ENCODE assay signal across 24 cellular contexts in genomic region chr3:48641396-48641795, GRCh38. TPM values are rescaled to one million over a fixed set of nuclear protein-coding genes. Genes with fewer than 3 reads are reported as not detected.
A peak's percentile ranks its signal among the peaks of the same experiment; 100 is the strongest.
DNase-seq lines count a peak whose midpoint lies in the region; ATAC-seq, FAIRE-seq and TF ChIP-seq lines count a peak whose summit lies in the region.
"Had no signal": no experiment of that assay in that cellular context is flagged by ENCODE, and none has a peak within 500 bp of the region (broad histone marks: within the 10 kb centered on the region; RNA-seq: fewer than 3 reads in every experiment).

No MANE protein-coding gene starts in this region.

- no peak overlapping the region for H3K4me3 ChIP-seq in K562
- H3K4me3 ChIP-seq: A549, GM23248 had no signal

- peak overlapping the region; percentile 58 for H3K27ac Mint-ChIP-seq in nephron progenitor cell

- H2AFZ ChIP-seq in K562 (ENCODE audit: low read depth, low read length) = no peak overlapping the region
- H2AFZ ChIP-seq: GM23248 had no signal

- POLR2A ChIA-PET in K562 (lab: Yijun Ruan, JAX) = interaction anchor here (0.5 to 0.6 kb wide), 2 partner anchors 12 to 13 kb away, joined by 3 read pairs; no protein-coding TSS in a partner anchor

- TF ChIP-seq CTCF in K562 (IDR thresholded peaks at IDR 0.05 in 2 of 3, conservative IDR thresholded peaks at IDR 0.05 in 1 of 3; ENCODE audit: insufficient read depth in 2 of 3, low read depth in 1 of 3, low read length in 3 of 3) (no peak), nephron progenitor cell (IDR thresholded peaks at IDR 0.05) (no peak), GM13976 (IDR thresholded peaks at IDR 0.05; ENCODE audit: borderline replicate concordance, control extremely low read depth, extremely low read depth, insufficient read depth, missing control alignments) (no peak)

- H4K20me1 ChIP-seq in K562 (replicated peaks; ENCODE audit: control insufficient read depth, insufficient read depth, low read length) = no peaks in the 10 kb centered on the region

- peak in 3 of 4 experiments; percentile 14 to 29 (median 29) for DNase-seq in K562 (ENCODE audit: extremely low read depth in 1 of 4, low spot score in 3 of 4)
- DNase-seq in nephron progenitor cell = peak; percentile 24
- DNase-seq in dermis blood vessel endothelial cell = no peak
- no peak for DNase-seq in GM13976 (ENCODE audit: low spot score)
- DNase-seq: 8988T; ACHN; C1 segment of cervical spinal cord; Calu3; CD4-positive, alpha-beta memory T cell; COR-L47; DMS53; DMS79 treated with DMSO at 0.1 percent for 48 hours; GF-D8; GM23248; H7; HCEC 1CT had no signal

- no peak for TF ChIP-seq POLR2A in K562 (conservative IDR thresholded peaks at IDR 0.05)

- no peaks in the 10 kb centered on the region for H3K9me3 ChIP-seq in K562 (replicated peaks; ENCODE audit: control insufficient read depth, insufficient read depth, low read depth, low read length)
- H3K9me3 ChIP-seq: A549 had no signal

- TF ChIP-seq EP300 in K562 (IDR thresholded peaks at IDR 0.05; ENCODE audit: low read length) = no peak

- intact Hi-C loops in K562 (cut with micrococcal nuclease) = no loop called here

- no peak overlapping the region for H3K27ac ChIP-seq in K562 (ENCODE audit: extremely low read depth, low read depth, low read length)
- H3K27ac ChIP-seq: A549, GM23248 had no signal

- no peak overlapping the region for H3K4me3 Mint-ChIP-seq in nephron progenitor cell
- H3K4me3 Mint-ChIP-seq: CD4-positive, alpha-beta memory T cell had no signal

- H3K9ac ChIP-seq in K562 (ENCODE audit: insufficient read depth in 1 of 2, low read depth in 2 of 2, low read length in 2 of 2) = no peak overlapping the region; a peak in 1 of 4 replicates
- H3K9ac ChIP-seq: GM23248 had no signal

- no peak for TF ChIP-seq RAD21 in K562 (CRISPR knock-in tag; conservative IDR thresholded peaks at IDR 0.05 in 1 of 2, IDR thresholded peaks at IDR 0.05 in 1 of 2)

- peaks cover 60% of the 10 kb centered on the region for H3K4me1 Mint-ChIP-seq in nephron progenitor cell

- peaks cover 3 to 25% of the 10 kb centered on the region in 2 experiments; a peak in 3 of 5 replicates for H3K4me1 ChIP-seq in K562 (replicated peaks in 1 of 2; ENCODE audit: control insufficient read depth in 2 of 2, insufficient read depth in 2 of 2, low read length in 2 of 2)

- no peaks in the 10 kb centered on the region for H3K27me3 ChIP-seq in K562 (ENCODE audit: control insufficient read depth in 2 of 2, insufficient read depth in 2 of 2, low read length in 2 of 2)

- H3K36me3 Mint-ChIP-seq in nephron progenitor cell (ENCODE audit: low read depth) = peaks cover 22% of the 10 kb centered on the region
- H3K36me3 Mint-ChIP-seq: CD4-positive, alpha-beta memory T cell had no signal

- H3K27me3 Mint-ChIP-seq in nephron progenitor cell (ENCODE audit: low read depth, poor library complexity) = peaks cover 10% of the 10 kb centered on the region

- FAIRE-seq in K562 (lab: Jason Lieb, UNC) = no peak
- FAIRE-seq: A549, GM12891, GM19239, H1 had no signal

- H3K9me3 Mint-ChIP-seq in nephron progenitor cell = no peaks in the 10 kb centered on the region

- BruUV-seq in K562 (replicated peaks; lab: Mats Ljungman, UMichigan) = no TSS peak

- no peak for ATAC-seq in K562
- no peak for ATAC-seq in HG02970 (IDR thresholded peaks at IDR 0.05; ENCODE audit: low FRiP score, unreplicated experiment)
- ATAC-seq: A549 had no signal

- H3K79me2 ChIP-seq in K562 (ENCODE audit: control insufficient read depth, insufficient read depth, low read length) = no peaks in the 10 kb centered on the region

- CTCF ChIA-PET in K562 (lab: Yijun Ruan, JAX; ENCODE audit: low intra/inter-chr PET ratio) = no interaction called here

- no peaks in the 10 kb centered on the region for H3K36me3 ChIP-seq in K562 (ENCODE audit: control insufficient read depth, insufficient read depth, low read length)

- in situ Hi-C loops in K562 (cut with MboI) = no loop called here
- in situ Hi-C loops in GM13976 (cut with MboI; ENCODE audit: low sequenced_read_pairs, unreplicated experiment) = no loop called here

- WGBS in K562 (ENCODE audit: insufficient coverage, low coverage, missing lambda C conversion rate) = 56% methylated on average over 3 of the region's 3 CpGs

- H3K4me2 ChIP-seq in K562 (ENCODE audit: insufficient read depth, low read length) = no peak overlapping the region
- H3K4me2 ChIP-seq: A549 had no signal

- no peaks in the 10 kb centered on the region for H3K9me1 ChIP-seq in K562 (ENCODE audit: control insufficient read depth, insufficient read depth, low read length)

RNA-seq across cellular contexts. Expression of gene SLC26A6, which starts 6.1 kb away (rescaled TPM):
- total RNA-seq in K562 (2011; cell fraction: chromatin; rRNA removed; ENCODE audit: low replicate concordance) = 176 and 387 TPM in 2 replicates
- total RNA-seq in K562 (2011; cell fraction: nucleolus; rRNA removed) = 251 and 260 TPM in 2 replicates
- total RNA-seq in K562 (2011; cell fraction: nucleoplasm; rRNA removed) = 183 and 192 TPM in 2 replicates
- total RNA-seq in K562 (2014; rRNA removed) = 14.8 and 22.2 TPM in 2 replicates
- total RNA-seq in K562 (2014; rRNA removed; fragmentation: Illumina TruSeq; extraction: Trizol) = 7.1 and 10.5 TPM in 2 replicates
- total RNA-seq in K562 (2015; rRNA removed; fragmentation: Illumina TruSeq; extraction: Trizol) = 11.9 and 12.4 TPM in 2 replicates
- 26.5 and 27.2 TPM in 2 replicates for total RNA-seq in K562 (2021)
- polyA plus RNA-seq in K562 (2011; rRNA removed) = 20.4 and 42.8 TPM in 2 replicates
- polyA plus RNA-seq in K562 (2011; cell fraction: cytosol; rRNA removed) = 28.1 and 30.5 TPM in 2 replicates
- polyA plus RNA-seq in K562 (2011; cell fraction: nucleus; rRNA removed) = 437 and 444 TPM in 2 replicates
- polyA plus RNA-seq in K562 (2012) = 25.1 and 26.5 TPM in 2 replicates
- polyA plus RNA-seq in K562 (2014; fragmentation: Illumina TruSeq; extraction: Trizol) = 19.7 and 21.0 TPM in 2 replicates
- 1 to 10 TPM; 2.1 to 4.5 TPM for polyA plus RNA-seq in K562 (2014; fragmentation: Nextera tagmentation; extraction: Ambion mirVana)
- 24.8 and 26.6 TPM in 2 replicates for polyA plus RNA-seq in K562 (2014; rRNA removed)
- 21.2 and 21.7 TPM in 2 replicates for polyA minus RNA-seq in K562 (2011; rRNA and poly(A)+ RNA removed)
- 21.2 and 26.8 TPM in 2 replicates for polyA minus RNA-seq in K562 (2011; cell fraction: cytosol; rRNA and poly(A)+ RNA removed)
- 95.1 and 104 TPM in 2 replicates for polyA minus RNA-seq in K562 (2011; cell fraction: nucleus; rRNA and poly(A)+ RNA removed)
- total RNA-seq in dermis blood vessel endothelial cell = 23.9 and 27.7 TPM in 2 replicates

RNA-seq across cellular contexts. Expression of gene TMEM89, which starts 19.8 kb away (rescaled TPM):
- total RNA-seq in K562 (2011; cell fraction: chromatin; rRNA removed; ENCODE audit: low replicate concordance) = not detected in 2 replicates
- total RNA-seq in K562 (2011; cell fraction: nucleolus; rRNA removed) = not detected in 2 replicates
- total RNA-seq in K562 (2011; cell fraction: nucleoplasm; rRNA removed) = not detected in 2 replicates
- total RNA-seq in K562 (2014; rRNA removed) = not detected in 2 replicates
- total RNA-seq in K562 (2014; rRNA removed; fragmentation: Illumina TruSeq; extraction: Trizol) = not detected in 2 replicates
- total RNA-seq in K562 (2015; rRNA removed; fragmentation: Illumina TruSeq; extraction: Trizol) = not detected in 2 replicates
- total RNA-seq in K562 (2021) = not detected in 2 replicates
- not detected in 2 replicates for polyA plus RNA-seq in K562 (2011; rRNA removed)
- not detected in 2 replicates for polyA plus RNA-seq in K562 (2011; cell fraction: cytosol; rRNA removed)
- polyA plus RNA-seq in K562 (2011; cell fraction: nucleus; rRNA removed) = not detected in 2 replicates
- not detected in 2 replicates for polyA plus RNA-seq in K562 (2012)
- not detected in 2 replicates for polyA plus RNA-seq in K562 (2014; fragmentation: Illumina TruSeq; extraction: Trizol)
- not detected for polyA plus RNA-seq in K562 (2014; fragmentation: Nextera tagmentation; extraction: Ambion mirVana)
- polyA plus RNA-seq in K562 (2014; rRNA removed) = not detected in 2 replicates
- not detected in 2 replicates for polyA minus RNA-seq in K562 (2011; rRNA and poly(A)+ RNA removed)
- not detected in 2 replicates for polyA minus RNA-seq in K562 (2011; cell fraction: cytosol; rRNA and poly(A)+ RNA removed)
- not detected in 2 replicates for polyA minus RNA-seq in K562 (2011; cell fraction: nucleus; rRNA and poly(A)+ RNA removed)
- not detected in 2 replicates for total RNA-seq in dermis blood vessel endothelial cell
- total RNA-seq: Calu3; CD4-positive, alpha-beta memory T cell; Daoy; G401; GM23248; H1; H7 had no signal
- polyA plus RNA-seq: A549; BJ; CD4-positive, alpha-beta memory T cell; GM23248; H1 had no signal

RNA-seq across cellular contexts. Expression of gene CELSR3, which starts 21.3 kb away (rescaled TPM):
- 5.4 and 13.8 TPM in 2 replicates for total RNA-seq in K562 (2011; cell fraction: chromatin; rRNA removed; ENCODE audit: low replicate concordance)
- total RNA-seq in K562 (2011; cell fraction: nucleolus; rRNA removed) = 7.0 and 9.3 TPM in 2 replicates
- total RNA-seq in K562 (2011; cell fraction: nucleoplasm; rRNA removed) = 6.1 and 6.5 TPM in 2 replicates
- total RNA-seq in K562 (2014; rRNA removed) (0.64 and 0.98 TPM in 2 replicates), K562 (2014; rRNA removed; fragmentation: Illumina TruSeq; extraction: Trizol) (0.47 and 0.48 TPM in 2 replicates), K562 (2015; rRNA removed; fragmentation: Illumina TruSeq; extraction: Trizol) (0.76 and 0.79 TPM in 2 replicates), K562 (2021) (1.6 and 2.1 TPM in 2 replicates), dermis blood vessel endothelial cell (0.17 and 0.47 TPM in 2 replicates)
- polyA plus RNA-seq in K562 (2011; rRNA removed) (0.84 and 0.93 TPM in 2 replicates), K562 (2014; fragmentation: Illumina TruSeq; extraction: Trizol) (1.1 and 1.5 TPM in 2 replicates), K562 (2014; fragmentation: Nextera tagmentation; extraction: Ambion mirVana) (under 1 TPM; 0.10 to 0.20 TPM), K562 (2014; rRNA removed) (1.3 and 2.7 TPM in 2 replicates)
- 0.87 and 1.8 TPM in 2 replicates for polyA plus RNA-seq in K562 (2011; cell fraction: cytosol; rRNA removed)
- polyA plus RNA-seq in K562 (2011; cell fraction: nucleus; rRNA removed) = 5.5 and 8.2 TPM in 2 replicates
- 1.5 and 1.6 TPM in 2 replicates for polyA plus RNA-seq in K562 (2012)
- polyA minus RNA-seq in K562 (2011; rRNA and poly(A)+ RNA removed) = 0.78 and 1.9 TPM in 2 replicates
- 1.8 and 2.0 TPM in 2 replicates for polyA minus RNA-seq in K562 (2011; cell fraction: cytosol; rRNA and poly(A)+ RNA removed)
- polyA minus RNA-seq in K562 (2011; cell fraction: nucleus; rRNA and poly(A)+ RNA removed) = 2.7 and 3.0 TPM in 2 replicates

RNA-seq across cellular contexts. Expression of gene UQCRC1, which starts 31.9 kb away (rescaled TPM):
- total RNA-seq in K562 (2011; cell fraction: chromatin; rRNA removed; ENCODE audit: low replicate concordance) = 163 and 409 TPM in 2 replicates
- 323 and 415 TPM in 2 replicates for total RNA-seq in K562 (2011; cell fraction: nucleolus; rRNA removed)
- 204 and 237 TPM in 2 replicates for total RNA-seq in K562 (2011; cell fraction: nucleoplasm; rRNA removed)
- total RNA-seq in K562 (2014; rRNA removed) (237 and 300 TPM in 2 replicates), K562 (2014; rRNA removed; fragmentation: Illumina TruSeq; extraction: Trizol) (167 and 219 TPM in 2 replicates), K562 (2015; rRNA removed; fragmentation: Illumina TruSeq; extraction: Trizol) (249 and 268 TPM in 2 replicates), K562 (2021) (288 and 299 TPM in 2 replicates), dermis blood vessel endothelial cell (288 and 371 TPM in 2 replicates)
- polyA plus RNA-seq in K562 (2011; rRNA removed) (424 and 448 TPM in 2 replicates), K562 (2014; fragmentation: Illumina TruSeq; extraction: Trizol) (253 and 318 TPM in 2 replicates), K562 (2014; fragmentation: Nextera tagmentation; extraction: Ambion mirVana) (100 to 1,000 TPM; 125 to 181 TPM), K562 (2014; rRNA removed) (274 and 293 TPM in 2 replicates)
- 573 and 695 TPM in 2 replicates for polyA plus RNA-seq in K562 (2011; cell fraction: cytosol; rRNA removed)
- polyA plus RNA-seq in K562 (2011; cell fraction: nucleus; rRNA removed) = 460 and 505 TPM in 2 replicates
- polyA plus RNA-seq in K562 (2012) = 235 and 311 TPM in 2 replicates
- polyA minus RNA-seq in K562 (2011; rRNA and poly(A)+ RNA removed) = 501 and 672 TPM in 2 replicates
- 336 and 338 TPM in 2 replicates for polyA minus RNA-seq in K562 (2011; cell fraction: cytosol; rRNA and poly(A)+ RNA removed)
- polyA minus RNA-seq in K562 (2011; cell fraction: nucleus; rRNA and poly(A)+ RNA removed) = 126 and 184 TPM in 2 replicates

RNA-seq across cellular contexts. Expression of gene NCKIPSD, which starts 44.3 kb away (rescaled TPM):
- 29.1 and 109 TPM in 2 replicates for total RNA-seq in K562 (2011; cell fraction: chromatin; rRNA removed; ENCODE audit: low replicate concordance)
- total RNA-seq in K562 (2011; cell fraction: nucleolus; rRNA removed) = 55.4 and 58.4 TPM in 2 replicates
- 33.2 and 33.4 TPM in 2 replicates for total RNA-seq in K562 (2011; cell fraction: nucleoplasm; rRNA removed)
- 12.3 and 18.7 TPM in 2 replicates for total RNA-seq in K562 (2014; rRNA removed)
- 4.1 and 6.3 TPM in 2 replicates for total RNA-seq in K562 (2014; rRNA removed; fragmentation: Illumina TruSeq; extraction: Trizol)
- 9.7 and 10.0 TPM in 2 replicates for total RNA-seq in K562 (2015; rRNA removed; fragmentation: Illumina TruSeq; extraction: Trizol)
- 17.3 and 20.1 TPM in 2 replicates for total RNA-seq in K562 (2021)
- polyA plus RNA-seq in K562 (2011; rRNA removed) = 24.4 and 35.6 TPM in 2 replicates
- 38.2 and 70.0 TPM in 2 replicates for polyA plus RNA-seq in K562 (2011; cell fraction: cytosol; rRNA removed)
- 114 and 150 TPM in 2 replicates for polyA plus RNA-seq in K562 (2011; cell fraction: nucleus; rRNA removed)
- polyA plus RNA-seq in K562 (2012) = 14.6 and 23.0 TPM in 2 replicates
- polyA plus RNA-seq in K562 (2014; fragmentation: Illumina TruSeq; extraction: Trizol) = 15.0 and 16.2 TPM in 2 replicates
- polyA plus RNA-seq in K562 (2014; fragmentation: Nextera tagmentation; extraction: Ambion mirVana) = 1 to 10 TPM in 1 of 2 experiments, under 1 TPM in 1; 0.49 to 1.7 TPM
- 17.8 and 21.4 TPM in 2 replicates for polyA plus RNA-seq in K562 (2014; rRNA removed)
- polyA minus RNA-seq in K562 (2011; rRNA and poly(A)+ RNA removed) = 14.6 and 22.5 TPM in 2 replicates
- 25.6 and 29.7 TPM in 2 replicates for polyA minus RNA-seq in K562 (2011; cell fraction: cytosol; rRNA and poly(A)+ RNA removed)
- 33.0 and 36.1 TPM in 2 replicates for polyA minus RNA-seq in K562 (2011; cell fraction: nucleus; rRNA and poly(A)+ RNA removed)
- total RNA-seq in dermis blood vessel endothelial cell = 6.3 and 8.9 TPM in 2 replicates

Comparison
In these comparisons a context has a peak if more than half of its experiments do, and no peak if none do; other contexts are left out.
1. DNase-seq: peak in K562 (3 of 4) and nephron progenitor cell (single experiment); none in dermis blood vessel endothelial cell (single experiment) and GM13976 (single experiment).